ENCODE assay signal across 8 cellular contexts in genomic region chr13:39655041-39655568, GRCh38.
DNase-seq lines count a peak whose midpoint lies in the region; ATAC-seq and TF ChIP-seq lines count a peak whose summit lies in the region.

No MANE protein-coding gene starts in this region.

- H3K4me1 ChIP-seq in iPS-18a (ENCODE audit: control insufficient read depth, low read depth, low read length), result peaks cover 4% of the 10 kb centered on the region
- H3K4me1 ChIP-seq in stomach smooth muscle (ENCODE audit: control insufficient read depth, insufficient read depth, low read length), result no peaks in the 10 kb centered on the region

- ATAC-seq in HG02642 (IDR thresholded peaks at IDR 0.05; ENCODE audit: poor library complexity, unreplicated experiment), result peak; percentile 2

- H3K27ac ChIP-seq in iPS-18a (ENCODE audit: low read length) (no peak overlapping the region), stomach smooth muscle (ENCODE audit: low read length) (no peak overlapping the region)

- H3K27me3 ChIP-seq in iPS-18a (ENCODE audit: control insufficient read depth, insufficient read depth, low read length), result no peaks in the 10 kb centered on the region
- H3K27me3 ChIP-seq in stomach smooth muscle (ENCODE audit: control insufficient read depth in 1 of 2, insufficient read depth in 2 of 2, low read length in 2 of 2), result no peaks in the 10 kb centered on the region

- no peak overlapping the region for H3K9ac ChIP-seq in iPS-18a (ENCODE audit: low read length)
- H3K9ac ChIP-seq in stomach smooth muscle (ENCODE audit: low read length in 2 of 2), result peak overlapping the region; percentile 73 to 77

- H3K9me3 ChIP-seq in iPS-18a (ENCODE audit: control insufficient read depth, low read depth, low read length) (no peaks in the 10 kb centered on the region), stomach smooth muscle (ENCODE audit: control insufficient read depth in 2 of 2, low read length in 2 of 2) (no peaks in the 10 kb centered on the region)

- H3K36me3 ChIP-seq in iPS-18a (ENCODE audit: control insufficient read depth, low read depth, low read length), result no peaks in the 10 kb centered on the region
- H3K36me3 ChIP-seq in stomach smooth muscle (ENCODE audit: control insufficient read depth in 2 of 2, insufficient read depth in 2 of 2, low read length in 2 of 2), result no peaks in the 10 kb centered on the region

- DNase-seq in NCI-H1694 treated with DMSO at 0.1 percent for 48 hours (lab: John Stamatoyannopoulos, UW), result no peak
- no peak for DNase-seq in GM19240 (ENCODE audit: insufficient read length, low spot score)
- no peak for DNase-seq in cerebellar cortex (ENCODE audit: low spot score)

- H3K4me3 ChIP-seq in GM08714 (ENCODE audit: low read length) (peak overlapping the region; percentile 76; the same call in 1 of the 2 replicates), WI38 (ENCODE audit: low read depth, low read length) (peak overlapping the region; percentile 94), iPS-18a (ENCODE audit: low read length) (peak overlapping the region; percentile 87), stomach smooth muscle (ENCODE audit: low read length in 2 of 2) (peak overlapping the region; percentile 88 to 94)

- TF ChIP-seq CTCF in WI38 (IDR thresholded peaks at IDR 0.05; ENCODE audit: low read depth, low read length), result no peak
